ENCODE assay signal across 20 cellular contexts in the genomic region with DNA sequence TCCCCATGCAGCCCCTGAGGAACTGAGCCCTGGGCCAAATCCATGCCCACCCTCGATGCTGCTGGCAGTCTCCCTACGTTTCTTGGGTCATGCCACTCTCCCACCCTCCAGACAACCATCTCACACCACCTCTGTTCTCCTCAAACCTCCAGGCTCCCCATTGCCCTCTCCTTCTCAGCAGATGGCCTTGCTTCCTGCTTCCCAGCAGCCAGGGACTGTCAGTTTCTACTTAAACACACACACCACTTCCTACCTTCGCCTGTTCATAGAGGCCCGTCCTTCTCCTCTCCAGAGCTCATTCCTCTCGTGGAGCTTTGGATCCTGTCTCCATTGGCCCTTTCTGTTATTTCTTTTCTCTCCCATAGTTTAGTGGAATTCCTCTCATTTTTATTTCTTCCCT. TPM values are rescaled to one million over a fixed set of nuclear protein-coding genes. Genes with fewer than 3 reads are reported as not detected.
A peak's percentile ranks its signal among the peaks of the same experiment; 100 is the strongest.
DNase-seq lines count a peak whose midpoint lies in the region; ATAC-seq, FAIRE-seq and TF ChIP-seq lines count a peak whose summit lies in the region.
"Had no signal": no experiment of that assay in that cellular context is flagged by ENCODE, and none has a peak within 500 bp of the region (broad histone marks: within the 10 kb centered on the region; RNA-seq: fewer than 3 reads in every experiment).

No MANE protein-coding gene starts in this region.

- H3K9me3 ChIP-seq in K562 (replicated peaks; ENCODE audit: control insufficient read depth, insufficient read depth, low read depth, low read length) (no peaks in the 10 kb centered on the region), hepatocyte (ENCODE audit: low read depth) (no peaks in the 10 kb centered on the region)
- H3K9me3 ChIP-seq: A549, Caco-2, HAP-1 had no signal

- intact Hi-C loops in K562 (cut with micrococcal nuclease), result no loop called here

- H3K9me3 Mint-ChIP-seq in activated CD8-positive, alpha-beta memory T cell treated with anti-CD3 and anti-CD28 coated beads, Interleukin-2, amount 10 ng/mL, durations not matched to agents 7 days and 5 days (ENCODE audit: low read depth), result no peaks in the 10 kb centered on the region
- H3K9me3 Mint-ChIP-seq: CD4-positive, alpha-beta T cell had no signal

- H3K27me3 ChIP-seq in K562 (ENCODE audit: control insufficient read depth in 2 of 2, insufficient read depth in 2 of 2, low read length in 2 of 2), result no peaks in the 10 kb centered on the region
- no peaks in the 10 kb centered on the region for H3K27me3 ChIP-seq in hepatocyte

- H2AFZ ChIP-seq in K562 (ENCODE audit: low read depth, low read length) (no peak overlapping the region), hepatocyte (no peak overlapping the region)
- H2AFZ ChIP-seq: GM23248 had no signal

- 81% methylated on average over 5 of the region's 5 CpGs for WGBS in K562 (ENCODE audit: insufficient coverage, low coverage, missing lambda C conversion rate)
- 94% methylated on average over 5 of the region's 5 CpGs for WGBS in hepatocyte (ENCODE audit: low lambda C conversion rate, missing lambda C conversion rate)

- no peaks in the 10 kb centered on the region for H3K27me3 Mint-ChIP-seq in activated CD8-positive, alpha-beta memory T cell treated with anti-CD3 and anti-CD28 coated beads, Interleukin-2, amount 10 ng/mL, durations not matched to agents 7 days and 5 days
- H3K27me3 Mint-ChIP-seq: CD4-positive, alpha-beta T cell had no signal

- CTCF ChIA-PET in activated CD8-positive, alpha-beta memory T cell treated with anti-CD3 and anti-CD28 coated beads, Interleukin-2, amount 10 ng/mL, durations not matched to agents 7 days and 5 days (lab: Charles Lee), result interaction anchor here (1.0 to 1.9 kb wide), 2 partner anchors 32 to 95 kb away, joined by 3 to 4 read pairs; no protein-coding TSS in a partner anchor
- CTCF ChIA-PET in K562 (lab: Yijun Ruan, JAX; ENCODE audit: low intra/inter-chr PET ratio), result no interaction called here
- CTCF ChIA-PET in HEK293T (lab: Yijun Ruan, JAX), result no interaction called here

- FAIRE-seq in K562 (lab: Jason Lieb, UNC), result no peak
- FAIRE-seq: A549, D721Med, GM12878, GM19239 had no signal

- TF ChIP-seq CTCF in K562 (IDR thresholded peaks at IDR 0.05 in 2 of 3, conservative IDR thresholded peaks at IDR 0.05 in 1 of 3; ENCODE audit: insufficient read depth in 2 of 3, low read depth in 1 of 3, low read length in 3 of 3), result no peak
- TF ChIP-seq CTCF in hepatocyte (IDR thresholded peaks at IDR 0.05; ENCODE audit: poor library complexity), result no peak

- in situ Hi-C loops in K562 (cut with MboI), result no loop called here

- no peak overlapping the region for H3K4me3 Mint-ChIP-seq in activated CD8-positive, alpha-beta memory T cell treated with anti-CD3 and anti-CD28 coated beads, Interleukin-2, amount 10 ng/mL, durations not matched to agents 7 days and 5 days
- H3K4me3 Mint-ChIP-seq: CD4-positive, alpha-beta T cell had no signal

- no peaks in the 10 kb centered on the region for H4K20me1 ChIP-seq in K562 (replicated peaks; ENCODE audit: control insufficient read depth, insufficient read depth, low read length)
- H4K20me1 ChIP-seq in hepatocyte (ENCODE audit: insufficient read depth, poor library complexity, severe bottlenecking), result peaks cover under 1% of the 10 kb centered on the region

- 0 out of 4 replicates have a peak overlapping the region, but pooled peaks of 1 of the 2 experiments have one; percentile 51 for H3K9ac ChIP-seq in K562 (ENCODE audit: insufficient read depth in 1 of 2, low read depth in 2 of 2, low read length in 2 of 2)
- H3K9ac ChIP-seq: GM23248 had no signal

- H3K79me2 ChIP-seq in K562 (ENCODE audit: control insufficient read depth, insufficient read depth, low read length) (peaks cover 37% of the 10 kb centered on the region), hepatocyte (peaks cover 84% of the 10 kb centered on the region)

- H3K27ac ChIP-seq in K562 (ENCODE audit: extremely low read depth, low read depth, low read length), result no peak overlapping the region; the same call in 2 of the 3 replicates
- H3K27ac ChIP-seq in hepatocyte, result peak overlapping the region; percentile 81
- H3K27ac ChIP-seq: 22Rv1, A549, C4-2B, GM23248 had no signal

- no peak for ATAC-seq in activated CD8-positive, alpha-beta memory T cell treated with anti-CD3 and anti-CD28 coated beads, Interleukin-2, amount 10 ng/mL, durations not matched to agents 7 days and 5 days
- ATAC-seq in K562, result no peak
- ATAC-seq: A549, GM12878 had no signal

- TF ChIP-seq RAD21 in K562 (CRISPR knock-in tag; conservative IDR thresholded peaks at IDR 0.05 in 1 of 2, IDR thresholded peaks at IDR 0.05 in 1 of 2), result no peak

- no TSS peak for BruUV-seq in K562 (replicated peaks; lab: Mats Ljungman, UMichigan)

- TF ChIP-seq POLR2A in K562 (conservative IDR thresholded peaks at IDR 0.05), result no peak

- peaks cover 6% of the 10 kb centered on the region for H3K9me1 ChIP-seq in K562 (ENCODE audit: control insufficient read depth, insufficient read depth, low read length)

- peaks cover 16% of the 10 kb centered on the region for H3K4me1 Mint-ChIP-seq in activated CD8-positive, alpha-beta memory T cell treated with anti-CD3 and anti-CD28 coated beads, Interleukin-2, amount 10 ng/mL, durations not matched to agents 7 days and 5 days

- no peak overlapping the region for H3K27ac Mint-ChIP-seq in activated CD8-positive, alpha-beta memory T cell treated with anti-CD3 and anti-CD28 coated beads, Interleukin-2, amount 10 ng/mL, durations not matched to agents 7 days and 5 days
- H3K27ac Mint-ChIP-seq: CD4-positive, alpha-beta T cell had no signal

- H3K4me2 ChIP-seq in K562 (ENCODE audit: insufficient read depth, low read length) (no peak overlapping the region), hepatocyte (no peak overlapping the region)
- H3K4me2 ChIP-seq: A549 had no signal

- peak; percentile 7 for DNase-seq in activated CD8-positive, alpha-beta memory T cell treated with anti-CD3 and anti-CD28 coated beads, Interleukin-2, amount 10 ng/mL, durations not matched to agents 7 days and 5 days
- no peak for DNase-seq in activated CD8-positive, alpha-beta memory T cell treated with anti-CD3 and anti-CD28 coated beads, Interleukin-2, amount 50 U/mL, for 48 hours
- DNase-seq in K562 (ENCODE audit: extremely low read depth in 1 of 4, low spot score in 3 of 4) (no peak), hepatocyte (ENCODE audit: low spot score) (no peak), DMS114 treated with DMSO at 0.1 percent for 48 hours (lab: John Stamatoyannopoulos, UW; ENCODE audit: unreplicated experiment) (no peak), NCI-H1417 (lab: John Stamatoyannopoulos, UW) (no peak), HEK293T (ENCODE audit: extremely low spot score) (no peak)
- DNase-seq: AML-193; Caco-2; CD4-positive, alpha-beta T cell; DMS153; DMS79 treated with DMSO at 0.1 percent for 48 hours; GM23248 had no signal

- H3K4me3 ChIP-seq in K562 (no peak overlapping the region), hepatocyte (no peak overlapping the region)
- H3K4me3 ChIP-seq: A549, GM12878, GM23248, HAP-1 had no signal

- H3K36me3 ChIP-seq in K562 (ENCODE audit: control insufficient read depth, insufficient read depth, low read length), result peaks cover 54% of the 10 kb centered on the region
- H3K36me3 ChIP-seq in hepatocyte (replicated peaks; ENCODE audit: insufficient read depth, low read depth), result no peaks in the 10 kb centered on the region

- POLR2A ChIA-PET in K562 (lab: Yijun Ruan, JAX), result interaction anchor here (0.5 to 2.1 kb wide), 5 partner anchors 13 to 290 kb away, joined by 3 to 4 read pairs (median 3); no protein-coding TSS in a partner anchor
- POLR2A ChIA-PET in HEK293T (lab: Yijun Ruan, JAX), result no interaction called here

- H3K4me1 ChIP-seq in K562 (replicated peaks in 1 of 2; ENCODE audit: control insufficient read depth in 2 of 2, insufficient read depth in 2 of 2, low read length in 2 of 2) (peaks cover 23 to 53% of the 10 kb centered on the region in 2 experiments), hepatocyte (ENCODE audit: insufficient read depth) (peaks cover 24% of the 10 kb centered on the region)
- H3K4me1 ChIP-seq: A549, Caco-2 had no signal

- no peak for TF ChIP-seq EP300 in K562 (IDR thresholded peaks at IDR 0.05; ENCODE audit: low read length)

- H3K9me2 ChIP-seq in hepatocyte (replicated peaks; ENCODE audit: insufficient read depth), result no peaks in the 10 kb centered on the region

- H3K36me3 Mint-ChIP-seq in activated CD8-positive, alpha-beta memory T cell treated with anti-CD3 and anti-CD28 coated beads, Interleukin-2, amount 10 ng/mL, durations not matched to agents 7 days and 5 days, result peaks cover 2% of the 10 kb centered on the region

RNA-seq across cellular contexts. Expression of a gene that starts 27.1 kb away (rescaled TPM):
- 10 to 100 TPM; 45.8 to 52.5 TPM for total RNA-seq in activated CD8-positive, alpha-beta memory T cell treated with anti-CD3 and anti-CD28 coated beads, Interleukin-2, amount 10 ng/mL, durations not matched to agents 7 days and 5 days
- 30.4 and 40.8 TPM in 2 replicates for total RNA-seq in K562 (2011; cell fraction: chromatin; rRNA removed; ENCODE audit: low replicate concordance)
- 22.5 and 24.2 TPM in 2 replicates for total RNA-seq in K562 (2011; cell fraction: nucleolus; rRNA removed)
- total RNA-seq in K562 (2011; cell fraction: nucleoplasm; rRNA removed), result 37.6 and 62.4 TPM in 2 replicates
- total RNA-seq in K562 (2014; rRNA removed) (31.1 and 34.5 TPM in 2 replicates), K562 (2014; rRNA removed; fragmentation: Illumina TruSeq; extraction: Trizol) (69.9 and 73.6 TPM in 2 replicates), K562 (2015; rRNA removed; fragmentation: Illumina TruSeq; extraction: Trizol) (59.6 and 63.6 TPM in 2 replicates), K562 (2021) (75.5 and 82.5 TPM in 2 replicates), hepatocyte (63.9 and 80.4 TPM in 2 replicates)
- polyA plus RNA-seq in K562 (2011; rRNA removed) (64.8 and 90.3 TPM in 2 replicates), K562 (2014; fragmentation: Illumina TruSeq; extraction: Trizol) (78.3 and 101 TPM in 2 replicates), K562 (2014; fragmentation: Nextera tagmentation; extraction: Ambion mirVana) (1 to 10 TPM; 3.3 to 6.3 TPM), K562 (2014; rRNA removed) (59.1 and 59.4 TPM in 2 replicates), hepatocyte (13.5 and 17.6 TPM in 2 replicates)
- 29.8 and 49.5 TPM in 2 replicates for polyA plus RNA-seq in K562 (2011; cell fraction: cytosol; rRNA removed)
- 44.5 and 52.5 TPM in 2 replicates for polyA plus RNA-seq in K562 (2011; cell fraction: nucleus; rRNA removed)
- polyA plus RNA-seq in K562 (2012), result 48.0 and 52.7 TPM in 2 replicates
- 46.6 and 47.8 TPM in 2 replicates for polyA minus RNA-seq in K562 (2011; rRNA and poly(A)+ RNA removed)
- polyA minus RNA-seq in K562 (2011; cell fraction: cytosol; rRNA and poly(A)+ RNA removed), result 26.5 and 29.5 TPM in 2 replicates
- polyA minus RNA-seq in K562 (2011; cell fraction: nucleus; rRNA and poly(A)+ RNA removed), result 28.0 and 52.0 TPM in 2 replicates

RNA-seq across cellular contexts. Expression of a gene that starts 27.5 kb away (rescaled TPM):
- total RNA-seq in activated CD8-positive, alpha-beta memory T cell treated with anti-CD3 and anti-CD28 coated beads, Interleukin-2, amount 10 ng/mL, durations not matched to agents 7 days and 5 days, result 10 to 100 TPM; 16.4 to 19.8 TPM
- total RNA-seq in K562 (2011; cell fraction: chromatin; rRNA removed; ENCODE audit: low replicate concordance), result 5.4 and 7.1 TPM in 2 replicates
- 4.5 and 5.0 TPM in 2 replicates for total RNA-seq in K562 (2011; cell fraction: nucleolus; rRNA removed)
- total RNA-seq in K562 (2011; cell fraction: nucleoplasm; rRNA removed), result 4.6 and 7.2 TPM in 2 replicates
- total RNA-seq in K562 (2014; rRNA removed) (1.4 TPM in 2 replicates), K562 (2014; rRNA removed; fragmentation: Illumina TruSeq; extraction: Trizol) (1.3 and 1.7 TPM in 2 replicates), K562 (2015; rRNA removed; fragmentation: Illumina TruSeq; extraction: Trizol) (1.5 and 2.1 TPM in 2 replicates), K562 (2021) (4.0 and 5.9 TPM in 2 replicates), hepatocyte (12.8 and 16.9 TPM in 2 replicates)
- polyA plus RNA-seq in K562 (2011; rRNA removed) (2.6 and 6.8 TPM in 2 replicates), K562 (2014; fragmentation: Illumina TruSeq; extraction: Trizol) (2.6 and 3.6 TPM in 2 replicates), K562 (2014; fragmentation: Nextera tagmentation; extraction: Ambion mirVana) (under 1 TPM; 0.27 to 0.30 TPM), K562 (2014; rRNA removed) (3.1 and 3.4 TPM in 2 replicates), hepatocyte (58.8 and 60.2 TPM in 2 replicates)
- 2.4 and 6.8 TPM in 2 replicates for polyA plus RNA-seq in K562 (2011; cell fraction: cytosol; rRNA removed)
- 6.6 and 11.3 TPM in 2 replicates for polyA plus RNA-seq in K562 (2011; cell fraction: nucleus; rRNA removed)
- polyA plus RNA-seq in K562 (2012), result 4.0 and 11.0 TPM in 2 replicates
- polyA minus RNA-seq in K562 (2011; rRNA and poly(A)+ RNA removed), result 2.2 and 3.6 TPM in 2 replicates
- 2.2 and 5.6 TPM in 2 replicates for polyA minus RNA-seq in K562 (2011; cell fraction: cytosol; rRNA and poly(A)+ RNA removed)
- polyA minus RNA-seq in K562 (2011; cell fraction: nucleus; rRNA and poly(A)+ RNA removed), result 3.8 and 8.9 TPM in 2 replicates
